In genomic region chr12:114018669-114019068, GRCh38 we compare ENCODE assay signal across 30 cellular contexts. TPM values are rescaled to one million over a fixed set of nuclear protein-coding genes. Genes with fewer than 3 reads are reported as not detected.
DNase-seq lines count a peak whose midpoint lies in the region; TF ChIP-seq lines count a peak whose summit lies in the region.
"Had no signal": no experiment of that assay in that cellular context is flagged by ENCODE, and none has a peak within 500 bp of the region (broad histone marks: within the 10 kb centered on the region; RNA-seq: fewer than 3 reads in every experiment).

No MANE protein-coding gene starts in this region.

- peaks cover 7% of the 10 kb centered on the region for H3K27me3 Mint-ChIP-seq in T-helper 2 cell treated with Interferon-gamma antibody and Interleukin-4, amounts not matched to agents 5 μg/mL and 100 μg/mL, for 36 hours (ENCODE audit: low read depth)

- H3K4me3 ChIP-seq in vagina = no peak overlapping the region
- H3K4me3 ChIP-seq: BLaER1 treated with 17β-estradiol and CSF1 and Interleukin-3, amounts not matched to agents 10 nM and 100 nM; body of pancreas; coronary artery; esophagus squamous epithelium; Peyer's patch; right atrium auricular region; SJSA1; uterus had no signal

- H3K36me3 ChIP-seq in vagina = no peaks in the 10 kb centered on the region
- H3K36me3 ChIP-seq: BLaER1 treated with 17β-estradiol and CSF1 and Interleukin-3, amounts not matched to agents 10 nM and 100 nM; esophagus squamous epithelium; Peyer's patch; right atrium auricular region; SJSA1; uterus had no signal

- no peaks in the 10 kb centered on the region for H3K36me3 Mint-ChIP-seq in T-helper 2 cell treated with Interferon-gamma antibody and Interleukin-4, amounts not matched to agents 5 μg/mL and 100 μg/mL, for 36 hours (ENCODE audit: low read depth)
- H3K36me3 Mint-ChIP-seq: naive thymus-derived CD8-positive, alpha-beta T cell had no signal

- H3K9me3 ChIP-seq in vagina = no peaks in the 10 kb centered on the region
- H3K9me3 ChIP-seq: BLaER1 treated with 17β-estradiol and CSF1 and Interleukin-3, amounts not matched to agents 10 nM and 100 nM; body of pancreas; esophagus squamous epithelium; Peyer's patch; right atrium auricular region; SJSA1; uterus had no signal

- no peaks in the 10 kb centered on the region for H3K9me3 Mint-ChIP-seq in T-helper 2 cell treated with Interferon-gamma antibody and Interleukin-4, amounts not matched to agents 5 μg/mL and 100 μg/mL, for 36 hours
- H3K9me3 Mint-ChIP-seq: T-helper 1 cell treated with Interleukin-12 subunit alpha and Interleukin-12 subunit beta and Interleukin-4 antibody, amounts not matched to agents 30 μg/mL and 1 μg/mL, for 36 hours had no signal

- no peak overlapping the region for H3K4me3 Mint-ChIP-seq in T-helper 2 cell treated with Interferon-gamma antibody and Interleukin-4, amounts not matched to agents 5 μg/mL and 100 μg/mL, for 36 hours
- H3K4me3 Mint-ChIP-seq: activated CD4-positive, alpha-beta T cell treated with anti-CD3 and anti-CD28 coated beads for 36 hours; naive thymus-derived CD8-positive, alpha-beta T cell; T-helper 1 cell treated with Interleukin-12 subunit alpha and Interleukin-12 subunit beta and Interleukin-4 antibody, amounts not matched to agents 30 μg/mL and 1 μg/mL, for 36 hours had no signal

- intact Hi-C loops in vagina (cut with DNase I) = no loop called here

- H3K27me3 ChIP-seq in vagina = no peaks in the 10 kb centered on the region
- H3K27me3 ChIP-seq: BLaER1 treated with 17β-estradiol and CSF1 and Interleukin-3, amounts not matched to agents 10 nM and 100 nM; body of pancreas; Peyer's patch; right atrium auricular region; SJSA1 had no signal

- no peak overlapping the region for H3K27ac ChIP-seq in vagina
- H3K27ac ChIP-seq: BLaER1 treated with 17β-estradiol and CSF1 and Interleukin-3, amounts not matched to agents 10 nM and 100 nM; body of pancreas; coronary artery; esophagus squamous epithelium; Peyer's patch; right atrium auricular region; SJSA1; uterus had no signal

- DNase-seq in NCI-H748 (lab: John Stamatoyannopoulos, UW; ENCODE audit: unreplicated experiment) = peak; percentile 20
- no peak for DNase-seq in NCI-H748 treated with DMSO at 0.1 percent for 48 hours (lab: John Stamatoyannopoulos, UW)
- peak; percentile 3 for DNase-seq in HT-29 (ENCODE audit: low spot score)
- peak; percentile 14 for DNase-seq in astrocyte of the hippocampus (ENCODE audit: low read depth, low spot score)
- DNase-seq in renal cortical epithelial cell (ENCODE audit: low read depth) = peak; percentile 2
- no peak for DNase-seq in vagina (ENCODE audit: extremely low spot score in 2 of 2)
- no peak for DNase-seq in SKM-1 treated with dmso at 0.1 percent for 144 hours (lab: John Stamatoyannopoulos, UW; ENCODE audit: unreplicated experiment)
- no peak for DNase-seq in T-helper 2 cell treated with Interferon-gamma antibody and Interleukin-4, amounts not matched to agents 5 μg/mL and 100 μg/mL, for 36 hours (ENCODE audit: low spot score)
- DNase-seq: activated CD4-positive, alpha-beta T cell treated with anti-CD3 and anti-CD28 coated beads for 36 hours; activated CD8-positive, alpha-beta memory T cell treated with anti-CD3 and anti-CD28 coated beads for 24 hours; activated gamma-delta T cell treated with Interleukin-2 at 50 U/mL for 16 hours; activated T-cell treated with anti-CD3 and anti-CD28 coated beads, Interleukin-2, amount 50 U/mL, for 1 hour; body of pancreas; esophagus squamous epithelium; islet precursor cell; KBM-7; midbrain; naive thymus-derived CD8-positive, alpha-beta T cell; NCI-H187 treated with DMSO at 0.1 percent for 48 hours; NCI-H345; Peyer's patch; stimulated activated CD4-positive, alpha-beta T cell treated with anti-CD3 and anti-CD28 coated beads, Interleukin-12 subunit alpha, Interleukin-12 subunit beta, amount 100 ng/mL, for 4 hours; stimulated activated CD4-positive, alpha-beta T cell treated with anti-CD3 and anti-CD28 coated beads, Interleukin-4, amount 100 ng/mL, for 4 hours; stimulated activated naive CD4-positive, alpha-beta T cell; uterus had no signal

- no peak for TF ChIP-seq CTCF in vagina (IDR thresholded peaks at IDR 0.05)

- no peaks in the 10 kb centered on the region for H3K4me1 ChIP-seq in vagina
- H3K4me1 ChIP-seq: body of pancreas, esophagus squamous epithelium, Peyer's patch, right atrium auricular region, uterus had no signal

- TF ChIP-seq POLR2A in vagina (IDR thresholded peaks at IDR 0.05) = no peak

- no peak overlapping the region for H3K27ac Mint-ChIP-seq in T-helper 2 cell treated with Interferon-gamma antibody and Interleukin-4, amounts not matched to agents 5 μg/mL and 100 μg/mL, for 36 hours
- H3K27ac Mint-ChIP-seq: activated CD4-positive, alpha-beta T cell treated with anti-CD3 and anti-CD28 coated beads for 36 hours; naive thymus-derived CD8-positive, alpha-beta T cell; T-helper 1 cell treated with Interleukin-12 subunit alpha and Interleukin-12 subunit beta and Interleukin-4 antibody, amounts not matched to agents 30 μg/mL and 1 μg/mL, for 36 hours had no signal

- H3K4me1 Mint-ChIP-seq in T-helper 2 cell treated with Interferon-gamma antibody and Interleukin-4, amounts not matched to agents 5 μg/mL and 100 μg/mL, for 36 hours (ENCODE audit: low read depth) = no peaks in the 10 kb centered on the region
- H3K4me1 Mint-ChIP-seq: activated CD4-positive, alpha-beta T cell treated with anti-CD3 and anti-CD28 coated beads for 36 hours; naive thymus-derived CD8-positive, alpha-beta T cell had no signal

RNA-seq across cellular contexts. Expression of gene RBM19, which starts 52.5 kb away (rescaled TPM):
- total RNA-seq in HT-29 (2014; rRNA removed; shearing (Covaris generic)) = 40.2 and 46.0 TPM in 2 replicates
- 13.4 and 25.5 TPM in 2 replicates for total RNA-seq in renal cortical epithelial cell
- 25.5 TPM for total RNA-seq in vagina

Comparison
In these comparisons a context has a peak if more than half of its experiments do, and no peak if none do; other contexts are left out.
1. DNase-seq: peak in NCI-H748 (single experiment), HT-29 (single experiment), astrocyte of the hippocampus (single experiment) and renal cortical epithelial cell (single experiment); none in NCI-H748 treated with DMSO at 0.1 percent for 48 hours (single experiment), vagina (0 of 2), SKM-1 treated with dmso at 0.1 percent for 144 hours (single experiment) and T-helper 2 cell treated with Interferon-gamma antibody and Interleukin-4, amounts not matched to agents 5 μg/mL and 100 μg/mL, for 36 hours (single experiment).